ENCODE assay signal across 16 cellular contexts in genomic region chr10:50618624-50619023, GRCh38. TPM values are rescaled to one million over a fixed set of nuclear protein-coding genes. Genes with fewer than 3 reads are reported as not detected.
A peak's percentile ranks its signal among the peaks of the same experiment; 100 is the strongest.
DNase-seq lines count a peak whose midpoint lies in the region; ATAC-seq and TF ChIP-seq lines count a peak whose summit lies in the region.
"Had no signal": no experiment of that assay in that cellular context is flagged by ENCODE, and none has a peak within 500 bp of the region (broad histone marks: within the 10 kb centered on the region; RNA-seq: fewer than 3 reads in every experiment).

No MANE protein-coding gene starts in this region.

- no peak for ATAC-seq in naive thymus-derived CD8-positive, alpha-beta T cell
- ATAC-seq in GM18867 (IDR thresholded peaks at IDR 0.05; ENCODE audit: unreplicated experiment), result no peak
- ATAC-seq in GM21825 (IDR thresholded peaks at IDR 0.05; ENCODE audit: unreplicated experiment), result no peak
- ATAC-seq: right cardiac atrium had no signal

- peaks cover 3% of the 10 kb centered on the region for H3K27me3 ChIP-seq in HUES6 (ENCODE audit: control insufficient read depth, insufficient read depth, low read length)
- H3K27me3 ChIP-seq in CD8-positive, alpha-beta memory T cell (ENCODE audit: insufficient read depth, low read length, poor library complexity, severe bottlenecking), result no peaks in the 10 kb centered on the region
- H3K27me3 ChIP-seq: transverse colon had no signal

- H3K27ac Mint-ChIP-seq in brain, result peak overlapping the region in 1 of 5 experiments; percentile 37
- peak overlapping the region; percentile 24 to 97 (median 90) for H3K27ac Mint-ChIP-seq in naive thymus-derived CD8-positive, alpha-beta T cell
- H3K27ac Mint-ChIP-seq in CD8-positive, alpha-beta memory T cell, result peak overlapping the region in 4 of 8 donors; percentile 67 to 100 (median 76)
- H3K27ac Mint-ChIP-seq: nephron progenitor cell; T-helper 1 cell treated with Interleukin-12 subunit alpha and Interleukin-12 subunit beta and Interleukin-4 antibody, amounts not matched to agents 30 μg/mL and 1 μg/mL, for 36 hours had no signal

- peak overlapping the region; percentile 3 for H3K9ac ChIP-seq in HUES6 (ENCODE audit: low read length)

- H3K9me3 ChIP-seq in HUES6 (ENCODE audit: control insufficient read depth, insufficient read depth, low read depth, low read length), result no peaks in the 10 kb centered on the region
- H3K9me3 ChIP-seq in CD8-positive, alpha-beta memory T cell (ENCODE audit: low read length), result no peaks in the 10 kb centered on the region
- H3K9me3 ChIP-seq: left ventricle myocardium inferior, transverse colon had no signal

- H3K4me1 Mint-ChIP-seq in brain, result peaks cover 59% of the 10 kb centered on the region
- peaks cover 33 to 70% (median 59%) of the 10 kb centered on the region in 4 donors for H3K4me1 Mint-ChIP-seq in naive thymus-derived CD8-positive, alpha-beta T cell
- peaks cover 55 to 75% (median 73%) of the 10 kb centered on the region in 3 donors for H3K4me1 Mint-ChIP-seq in CD8-positive, alpha-beta memory T cell

- no peaks in the 10 kb centered on the region for H3K9me3 Mint-ChIP-seq in brain
- no peaks in the 10 kb centered on the region for H3K9me3 Mint-ChIP-seq in naive thymus-derived CD8-positive, alpha-beta T cell
- H3K9me3 Mint-ChIP-seq in CD8-positive, alpha-beta memory T cell, result no peaks in the 10 kb centered on the region
- H3K9me3 Mint-ChIP-seq: nephron progenitor cell; T-helper 1 cell treated with Interleukin-12 subunit alpha and Interleukin-12 subunit beta and Interleukin-4 antibody, amounts not matched to agents 30 μg/mL and 1 μg/mL, for 36 hours had no signal

- no peak for DNase-seq in naive thymus-derived CD8-positive, alpha-beta T cell
- no peak for DNase-seq in CD8-positive, alpha-beta memory T cell
- DNase-seq: C1 segment of cervical spinal cord; KBM-7; left ventricle myocardium inferior; NCI-H1436; nephron progenitor cell; right cardiac atrium; stimulated activated CD4-positive, alpha-beta T cell treated with anti-CD3 and anti-CD28 coated beads, Interleukin-1b, Interleukin-23, amount 100 ng/mL, for 48 hours; transverse colon had no signal

- H3K4me3 ChIP-seq in GM08714 (ENCODE audit: low read length) (peak overlapping the region; percentile 17; the same call in 1 of the 2 replicates), HUES6 (ENCODE audit: low read depth, low read length) (peak overlapping the region; percentile 19)
- H3K4me3 ChIP-seq in CD8-positive, alpha-beta memory T cell (ENCODE audit: low read length), result no peak overlapping the region
- H3K4me3 ChIP-seq: left ventricle myocardium inferior, transverse colon had no signal

- H3K27me3 Mint-ChIP-seq in brain, result peaks cover 4% of the 10 kb centered on the region
- no peaks in the 10 kb centered on the region for H3K27me3 Mint-ChIP-seq in naive thymus-derived CD8-positive, alpha-beta T cell
- H3K27me3 Mint-ChIP-seq in CD8-positive, alpha-beta memory T cell, result no peaks in the 10 kb centered on the region

- H3K36me3 Mint-ChIP-seq in brain, result no peaks in the 10 kb centered on the region
- peaks cover 0 to 4% (median 0%) of the 10 kb centered on the region in 3 donors for H3K36me3 Mint-ChIP-seq in naive thymus-derived CD8-positive, alpha-beta T cell
- H3K36me3 Mint-ChIP-seq in CD8-positive, alpha-beta memory T cell, result peaks cover 0 to 11% (median 0%) of the 10 kb centered on the region in 3 donors

- no peaks in the 10 kb centered on the region for H3K36me3 ChIP-seq in HUES6 (ENCODE audit: control insufficient read depth, insufficient read depth, low read length)
- H3K36me3 ChIP-seq in CD8-positive, alpha-beta memory T cell (ENCODE audit: insufficient read depth, low read length), result no peaks in the 10 kb centered on the region
- H3K36me3 ChIP-seq: left ventricle myocardium inferior, transverse colon had no signal

- CTCF ChIA-PET in CD8-positive, alpha-beta memory T cell (lab: Charles Lee), result no interaction called here

- H3K4me1 ChIP-seq in HUES6 (ENCODE audit: control insufficient read depth, insufficient read depth, low read length), result peaks cover 65% of the 10 kb centered on the region
- peaks cover 56% of the 10 kb centered on the region for H3K4me1 ChIP-seq in CD8-positive, alpha-beta memory T cell (ENCODE audit: insufficient read depth, low read length)

- TF ChIP-seq CTCF in brain (conservative IDR thresholded peaks at IDR 0.05), result no peak

- POLR2A ChIA-PET in naive thymus-derived CD8-positive, alpha-beta T cell (lab: Charles Lee), result no interaction called here
- POLR2A ChIA-PET in CD8-positive, alpha-beta memory T cell (lab: Charles Lee), result no interaction called here

- peak overlapping the region; percentile 67; the same call in 1 of the 2 replicates for H3K27ac ChIP-seq in HUES6 (ENCODE audit: low read depth, low read length)
- no peak overlapping the region for H3K27ac ChIP-seq in CD8-positive, alpha-beta memory T cell (ENCODE audit: low read depth, low read length)
- H3K27ac ChIP-seq: left ventricle myocardium inferior had no signal

- H3K4me3 Mint-ChIP-seq in brain, result peak overlapping the region in 3 of 5 experiments; percentile 46 to 69 (median 64)
- H3K4me3 Mint-ChIP-seq in naive thymus-derived CD8-positive, alpha-beta T cell, result peak overlapping the region in 7 of 10 donors; percentile 8 to 78 (median 42)
- H3K4me3 Mint-ChIP-seq in CD8-positive, alpha-beta memory T cell, result peak overlapping the region in 2 of 7 donors; percentile 21 to 73
- H3K4me3 Mint-ChIP-seq: nephron progenitor cell; T-helper 1 cell treated with Interleukin-12 subunit alpha and Interleukin-12 subunit beta and Interleukin-4 antibody, amounts not matched to agents 30 μg/mL and 1 μg/mL, for 36 hours had no signal

RNA-seq across cellular contexts. Expression of gene SGMS1, which starts 5.1 kb away (rescaled TPM):
- 8.2 TPM for polyA plus RNA-seq in brain (ENCODE audit: insufficient read depth, low read depth, low replicate concordance)
- total RNA-seq in naive thymus-derived CD8-positive, alpha-beta T cell, result 10 to 100 TPM; 30.1 to 34.9 TPM
- 10 to 100 TPM in 1 of 3 donors, 1 to 10 TPM in 2; 8.3 to 11.0 (median 8.4) TPM for polyA plus RNA-seq in naive thymus-derived CD8-positive, alpha-beta T cell
- total RNA-seq in CD8-positive, alpha-beta memory T cell, result 10 to 100 TPM; 13.5 to 14.5 TPM
- 11.3 TPM for polyA plus RNA-seq in CD8-positive, alpha-beta memory T cell
